Comparison of ENCODE assay signal across 9 cellular contexts in the genomic region with DNA sequence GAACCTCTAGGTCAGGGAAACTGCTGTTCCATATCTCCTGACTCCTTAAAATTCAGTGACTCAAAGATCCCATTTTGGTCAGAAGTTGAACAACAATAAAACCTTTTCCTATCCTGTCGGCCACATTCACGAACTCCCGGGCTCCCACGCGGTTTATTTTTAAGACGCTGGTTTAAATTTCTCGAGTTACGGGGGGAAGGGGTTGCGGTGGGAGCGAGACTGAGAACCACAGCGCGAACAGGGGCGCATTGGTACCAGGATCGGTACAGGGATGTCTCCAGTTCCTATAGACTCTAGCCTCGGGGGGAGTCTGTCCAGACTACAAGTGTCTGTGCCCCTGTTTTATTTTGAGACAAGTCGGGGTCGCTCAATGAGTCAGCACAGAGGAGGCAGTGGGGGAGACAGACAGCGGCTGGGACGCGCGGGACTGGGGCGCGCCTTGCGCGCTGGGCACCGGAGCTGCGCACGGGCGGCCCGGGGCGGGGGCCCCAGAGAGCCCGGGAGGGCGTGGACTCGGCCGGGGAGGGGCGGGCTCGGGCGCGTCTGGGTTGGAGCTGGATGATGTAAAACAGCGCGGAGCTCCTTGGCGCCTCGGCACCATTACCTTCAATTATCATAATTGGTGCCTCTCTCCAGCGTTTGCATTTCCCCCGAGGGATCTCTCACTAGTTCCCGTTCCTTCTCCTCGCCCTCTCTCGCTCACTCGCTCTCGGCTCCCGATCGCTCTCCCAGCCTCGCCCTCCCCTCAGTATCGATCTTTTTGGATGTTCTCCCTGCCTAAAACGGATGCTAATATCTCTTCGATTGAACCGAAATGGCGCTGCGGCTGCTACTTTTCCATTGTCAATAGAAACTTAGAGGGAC. TPM values are rescaled to one million over a fixed set of nuclear protein-coding genes. Genes with fewer than 3 reads are reported as not detected.
A peak's percentile ranks its signal among the peaks of the same experiment; 100 is the strongest.
DNase-seq lines count a peak whose midpoint lies in the region; ATAC-seq and TF ChIP-seq lines count a peak whose summit lies in the region.
"Had no signal": no experiment of that assay in that cellular context is flagged by ENCODE, and none has a peak within 500 bp of the region (broad histone marks: within the 10 kb centered on the region; RNA-seq: fewer than 3 reads in every experiment).

No MANE protein-coding gene starts in this region.

- no peak overlapping the region for H2AK5ac ChIP-seq in neuronal stem cell (ENCODE audit: low read depth, low read length)

- intact Hi-C loops in vagina (cut with DNase I) = loop anchor here (10.0 kb wide), 1 partner anchor 636 kb away; no protein-coding TSS in a partner anchor

- no peak overlapping the region for H2BK5ac ChIP-seq in neuronal stem cell (ENCODE audit: low read length)

- peak overlapping the region; percentile 77 for H2AFZ ChIP-seq in neuronal stem cell (ENCODE audit: low read length)

- H3K4me1 ChIP-seq in neuronal stem cell (ENCODE audit: control insufficient read depth in 2 of 2, insufficient read depth in 1 of 2, low read depth in 1 of 2, low read length in 2 of 2) (peaks cover 0 to 2% of the 10 kb centered on the region in 2 donors), vagina (peaks cover 12% of the 10 kb centered on the region)

- H3K9ac ChIP-seq in neuronal stem cell (ENCODE audit: low read depth, low read length, poor library complexity) = no peak overlapping the region

- peaks cover 3 to 69% (median 35%) of the 10 kb centered on the region in 3 experiments for H3K27me3 ChIP-seq in neuronal stem cell (ENCODE audit: control insufficient read depth in 3 of 3, insufficient read depth in 3 of 3, low read depth in 1 of 3, low read length in 3 of 3)
- no peaks in the 10 kb centered on the region for H3K27me3 ChIP-seq in vagina

- H3K4me3 ChIP-seq in fibroblast of villous mesenchyme (ENCODE audit: low read depth, low read length) = peak overlapping the region; percentile 59
- H3K4me3 ChIP-seq in neuronal stem cell (ENCODE audit: low read length in 2 of 2) = peak overlapping the region in 1 of 2 donors; percentile 75
- H3K4me3 ChIP-seq in vagina = peak overlapping the region; percentile 36 to 48

- WGBS in neuronal stem cell (ENCODE audit: extremely low coverage in 2 of 2, insufficient read length in 2 of 2, insufficient replicate concordance in 1 of 2), 2 donors = no CpG with 5 or more reads among the region's 59 CpGs

- peaks cover 70% of the 10 kb centered on the region for H3K27me3 Mint-ChIP-seq in activated T-cell treated with anti-CD3 and anti-CD28 coated beads, Interleukin-2, amount 50 U/mL, for 4 hours (ENCODE audit: low read depth)

- H3K4me1 Mint-ChIP-seq in activated T-cell treated with anti-CD3 and anti-CD28 coated beads, Interleukin-2, amount 50 U/mL, for 4 hours (ENCODE audit: low read depth) = peaks cover 11% of the 10 kb centered on the region

- H2BK120ac ChIP-seq in neuronal stem cell (ENCODE audit: low read depth, low read length) = no peak overlapping the region

- TF ChIP-seq POLR2A in vagina (IDR thresholded peaks at IDR 0.05) = no peak

- no peak overlapping the region for H3K4ac ChIP-seq in neuronal stem cell (ENCODE audit: low read length)

- H3K36me3 ChIP-seq in neuronal stem cell (replicated peaks in 1 of 2; ENCODE audit: control insufficient read depth in 2 of 2, insufficient read depth in 2 of 2, low read length in 2 of 2) (no peaks in the 10 kb centered on the region), vagina (no peaks in the 10 kb centered on the region)
- H3K36me3 ChIP-seq: neutrophil had no signal

- DNase-seq in D341Med (ENCODE audit: low spot score) (peak; percentile 93), NCI-H146 (lab: John Stamatoyannopoulos, UW) (peak; percentile 90), fibroblast of villous mesenchyme (ENCODE audit: low read depth) (peak; percentile 67), neuronal stem cell (ENCODE audit: low spot score) (no peak), vagina (ENCODE audit: extremely low spot score in 2 of 2) (peak in 1 of 2 donors; percentile 70)
- DNase-seq in activated T-cell treated with anti-CD3 and anti-CD28 coated beads, Interleukin-2, amount 50 U/mL, for 4 hours = peak; percentile 24

- H3K36me3 Mint-ChIP-seq in activated T-cell treated with anti-CD3 and anti-CD28 coated beads, Interleukin-2, amount 50 U/mL, for 4 hours (ENCODE audit: insufficient read depth) = no peaks in the 10 kb centered on the region

- peak overlapping the region; percentile 92 for H3K4me2 ChIP-seq in neuronal stem cell (ENCODE audit: insufficient read depth, low read length, poor library complexity, severe bottlenecking)

- H2BK12ac ChIP-seq in neuronal stem cell (ENCODE audit: low read length) = no peak overlapping the region

- no peak overlapping the region for H3K14ac ChIP-seq in neuronal stem cell (ENCODE audit: low read length)

- H3K4me3 Mint-ChIP-seq in activated T-cell treated with anti-CD3 and anti-CD28 coated beads, Interleukin-2, amount 50 U/mL, for 4 hours = peak overlapping the region; percentile 71

- H3K27ac ChIP-seq in neuronal stem cell (replicated peaks; ENCODE audit: low read length) (no peak overlapping the region), vagina (no peak overlapping the region)
- H3K27ac ChIP-seq: neutrophil had no signal

- H3K18ac ChIP-seq in neuronal stem cell (ENCODE audit: low read length) = peak overlapping the region; percentile 55

- peak; percentile 92 to 95 for ATAC-seq in activated T-cell treated with anti-CD3 and anti-CD28 coated beads, Interleukin-2, amount 50 U/mL, for 4 hours
- ATAC-seq in HG03565 (IDR thresholded peaks at IDR 0.05; ENCODE audit: unreplicated experiment) = no peak
- no peak for ATAC-seq in GM18870 (IDR thresholded peaks at IDR 0.05; ENCODE audit: unreplicated experiment)

- peaks cover 4 to 5% of the 10 kb centered on the region in 2 donors for H3K9me3 ChIP-seq in neuronal stem cell (replicated peaks in 1 of 2; ENCODE audit: control insufficient read depth in 2 of 2, insufficient read depth in 1 of 2, low read depth in 1 of 2, low read length in 2 of 2)
- no peaks in the 10 kb centered on the region for H3K9me3 ChIP-seq in vagina
- H3K9me3 ChIP-seq: neutrophil had no signal

- H3K23ac ChIP-seq in neuronal stem cell (ENCODE audit: low read depth, low read length, poor library complexity) = no peak overlapping the region

- no peaks in the 10 kb centered on the region for H3K9me3 Mint-ChIP-seq in activated T-cell treated with anti-CD3 and anti-CD28 coated beads, Interleukin-2, amount 50 U/mL, for 4 hours

- TF ChIP-seq CTCF in fibroblast of villous mesenchyme (IDR thresholded peaks at IDR 0.05; ENCODE audit: insufficient read depth, low read depth, low read length) = no peak
- no peak for TF ChIP-seq CTCF in vagina (IDR thresholded peaks at IDR 0.05)

- no peaks in the 10 kb centered on the region for H3K79me1 ChIP-seq in neuronal stem cell (ENCODE audit: low read depth, low read length)

- H2BK15ac ChIP-seq in neuronal stem cell (ENCODE audit: low read length) = no peak overlapping the region

- H4K91ac ChIP-seq in neuronal stem cell (ENCODE audit: low read depth, low read length, poor library complexity) = no peak overlapping the region

- no peak overlapping the region for H4K8ac ChIP-seq in neuronal stem cell (ENCODE audit: low read depth, low read length)

RNA-seq across cellular contexts. Expression of gene BAMBI, which starts 8.7 kb away (rescaled TPM):
- 1 to 10 TPM; 1.1 to 1.2 (median 1.1) TPM for total RNA-seq in activated T-cell treated with anti-CD3 and anti-CD28 coated beads, Interleukin-2, amount 50 U/mL, for 4 hours
- total RNA-seq in fibroblast of villous mesenchyme (25.9 and 62.8 TPM in 2 replicates), vagina (10.8 TPM)
- 0.82 TPM for polyA plus RNA-seq in neuronal stem cell (2013, experiment 1 of 2)
- 0.71 TPM for polyA plus RNA-seq in neuronal stem cell (2013, experiment 2 of 2)

Comparison
In these comparisons a context has a peak if more than half of its experiments do, and no peak if none do; other contexts are left out.
1. ATAC-seq: peak in activated T-cell treated with anti-CD3 and anti-CD28 coated beads, Interleukin-2, amount 50 U/mL, for 4 hours (2 of 2); none in HG03565 (single experiment) and GM18870 (single experiment).